Comparison of ENCODE assay signal across 19 cellular contexts in the genomic region with DNA sequence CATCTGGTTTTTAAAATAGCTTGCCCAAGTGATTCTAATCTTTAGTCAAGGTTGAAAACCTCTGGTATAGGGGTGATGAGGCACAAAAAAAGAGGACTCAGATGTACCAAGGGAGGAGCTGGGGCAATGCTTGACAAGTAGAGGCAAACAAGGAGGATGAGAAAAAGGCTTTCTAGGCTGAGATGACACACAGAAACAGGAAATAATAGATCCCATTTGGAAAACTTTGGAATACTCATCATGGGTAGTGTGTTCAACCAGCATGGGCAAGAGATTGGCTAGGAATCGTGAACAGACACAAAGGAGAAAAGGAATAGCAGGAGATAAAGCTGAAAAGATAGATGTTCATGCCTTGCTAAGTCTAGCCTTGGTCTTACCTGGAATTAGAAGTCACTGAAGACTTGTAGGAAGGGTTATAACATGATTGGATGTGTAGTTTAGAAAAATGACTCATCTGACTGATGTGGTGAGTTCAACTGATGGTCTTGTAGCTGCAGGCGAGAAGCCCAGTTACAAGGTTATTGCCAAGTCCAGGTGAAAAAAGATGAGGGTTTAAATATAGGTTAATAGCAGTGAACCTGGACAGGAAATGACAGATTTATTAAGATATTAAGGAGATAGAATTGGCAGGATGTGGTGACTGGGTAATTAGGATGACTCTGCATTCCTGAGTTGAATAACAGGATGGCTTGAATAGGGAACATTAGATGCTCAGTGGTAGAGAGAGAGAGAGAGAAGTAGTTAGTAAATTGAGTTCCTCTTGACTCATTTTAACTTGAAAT.
DNase-seq lines count a peak whose midpoint lies in the region; ATAC-seq and TF ChIP-seq lines count a peak whose summit lies in the region.
"Had no signal": no experiment of that assay in that cellular context is flagged by ENCODE, and none has a peak within 500 bp of the region (broad histone marks: within the 10 kb centered on the region; RNA-seq: fewer than 3 reads in every experiment).

No MANE protein-coding gene starts in this region.

- H3K27me3 ChIP-seq in BJ (ENCODE audit: control insufficient read depth, insufficient read depth, low read length) (no peaks in the 10 kb centered on the region), HCT116 (ENCODE audit: insufficient read depth, low read length) (no peaks in the 10 kb centered on the region), stomach (no peaks in the 10 kb centered on the region)
- H3K27me3 ChIP-seq: upper lobe of right lung had no signal

- H3K79me2 ChIP-seq in HCT116 (ENCODE audit: insufficient read depth, low read length) = no peaks in the 10 kb centered on the region

- no peak for TF ChIP-seq CTCF in BJ (IDR thresholded peaks at IDR 0.05; ENCODE audit: insufficient read depth, low read depth, low read length)
- no peak for TF ChIP-seq CTCF in HCT116 (IDR thresholded peaks at IDR 0.05 in 2 of 3, conservative IDR thresholded peaks at IDR 0.05 in 1 of 3; ENCODE audit: borderline replicate concordance in 1 of 3, insufficient read depth in 1 of 3, low read depth in 2 of 3, low read length in 2 of 3)
- TF ChIP-seq CTCF in foreskin fibroblast (IDR thresholded peaks at IDR 0.05; ENCODE audit: low read depth, low read length) = no peak
- TF ChIP-seq CTCF in stomach (IDR thresholded peaks at IDR 0.05) = no peak

- H3K36me3 ChIP-seq in BJ (ENCODE audit: control insufficient read depth, insufficient read depth, low read length) (no peaks in the 10 kb centered on the region), HCT116 (ENCODE audit: control insufficient read depth in 1 of 2, insufficient read depth in 2 of 2, low read length in 2 of 2) (no peaks in the 10 kb centered on the region), stomach (peaks cover 0 to 16% (median 11%) of the 10 kb centered on the region in 4 donors)

- DNase-seq in BJ (ENCODE audit: low read depth) (peak; percentile 30), HCT116 (ENCODE audit: low read depth, low spot score) (no peak), foreskin fibroblast (peak; percentile 18 to 21), sciatic nerve (ENCODE audit: low spot score) (no peak), iPS-NIHi7 (ENCODE audit: extremely low spot score) (no peak), stomach (no peak)
- DNase-seq in activated CD4-positive, alpha-beta T cell treated with anti-CD3 and anti-CD28 coated beads, Interleukin-2, amount 50 U/mL, for 48 hours = no peak
- DNase-seq: activated CD4-positive, alpha-beta T cell treated with anti-CD3 and anti-CD28 coated beads for 1 hour; activated naive CD8-positive, alpha-beta T cell treated with anti-CD3 and anti-CD28 coated beads, Interleukin-2, amount 50 U/mL, for 24 hours; activated T-cell treated with anti-CD3 and anti-CD28 coated beads, Interleukin-2, amount 50 U/mL, for 24 hours; C1 segment of cervical spinal cord; left cardiac atrium; naive thymus-derived CD8-positive, alpha-beta T cell; NCI-H2227 treated with DMSO at 0.1 percent for 48 hours; stimulated activated CD4-positive, alpha-beta T cell treated with anti-CD3 and anti-CD28 coated beads, Interleukin-2, amount 100 ng/mL, for 48 hours; upper lobe of right lung had no signal

- H3K9ac ChIP-seq in HCT116 (ENCODE audit: low read length) = no peak overlapping the region

- H3K4me2 ChIP-seq in HCT116 (ENCODE audit: low read length) = peak overlapping the region; percentile 10; the same call in 1 of the 2 replicates
- H3K4me2 ChIP-seq: PC-9 had no signal

- no peak overlapping the region for H2AFZ ChIP-seq in HCT116 (ENCODE audit: low read depth, low read length, poor library complexity, severe bottlenecking)
- H2AFZ ChIP-seq: PC-9 had no signal

- no peaks in the 10 kb centered on the region for H4K20me1 ChIP-seq in HCT116 (ENCODE audit: insufficient read depth)

- H3K27ac ChIP-seq in HCT116 (ENCODE audit: low read depth, low read length) (no peak overlapping the region), stomach (no peak overlapping the region)
- H3K27ac ChIP-seq: PC-9, upper lobe of right lung had no signal

- CTCF ChIA-PET in BJ (lab: Yijun Ruan, JAX) = no interaction called here
- CTCF ChIA-PET in HCT116 (lab: Charles Lee) = no interaction called here

- BruUV-seq in HCT116 (replicated peaks; lab: Mats Ljungman, UMichigan) = no TSS peak

- intact Hi-C loops in HCT116 (cut with micrococcal nuclease) = no loop called here
- intact Hi-C loops in sciatic nerve (cut with DNase I) = no loop called here
- intact Hi-C loops in stomach (cut with DNase I; ENCODE audit: low total_unique reads) = no loop called here

- POLR2A ChIA-PET in BJ (lab: Charles Lee) = no interaction called here
- POLR2A ChIA-PET in HCT116 (lab: Charles Lee) = no interaction called here

- peaks cover 0 to 6% of the 10 kb centered on the region in 2 experiments; a peak in 1 of 4 replicates for H3K4me1 ChIP-seq in HCT116 (ENCODE audit: control insufficient read depth in 1 of 2, insufficient read depth in 2 of 2, low read length in 2 of 2)
- H3K4me1 ChIP-seq in stomach = no peaks in the 10 kb centered on the region
- H3K4me1 ChIP-seq: upper lobe of right lung had no signal

- peaks cover 5% of the 10 kb centered on the region for H3K4me1 Mint-ChIP-seq in activated T-helper 17 cell treated with anti-CD3 and anti-CD28 coated beads, Interleukin-2, amount 50 U/mL, for 72 hours
- H3K4me1 Mint-ChIP-seq: naive thymus-derived CD8-positive, alpha-beta T cell had no signal

- no peak overlapping the region for H3K4me3 Mint-ChIP-seq in activated T-helper 17 cell treated with anti-CD3 and anti-CD28 coated beads, Interleukin-2, amount 50 U/mL, for 72 hours
- H3K4me3 Mint-ChIP-seq: activated naive CD8-positive, alpha-beta T cell treated with anti-CD3 and anti-CD28 coated beads, Interleukin-2, amount 50 U/mL, for 24 hours; activated T-cell treated with anti-CD3 and anti-CD28 coated beads, Interleukin-2, amount 50 U/mL, for 24 hours; naive thymus-derived CD8-positive, alpha-beta T cell; T-helper 1 cell treated with Interleukin-12 subunit alpha and Interleukin-12 subunit beta and Interleukin-4 antibody, amounts not matched to agents 30 μg/mL and 1 μg/mL, for 36 hours had no signal

- no peak overlapping the region for H3K27ac Mint-ChIP-seq in activated T-helper 17 cell treated with anti-CD3 and anti-CD28 coated beads, Interleukin-2, amount 50 U/mL, for 72 hours
- H3K27ac Mint-ChIP-seq: activated naive CD8-positive, alpha-beta T cell treated with anti-CD3 and anti-CD28 coated beads, Interleukin-2, amount 50 U/mL, for 24 hours; activated T-cell treated with anti-CD3 and anti-CD28 coated beads, Interleukin-2, amount 50 U/mL, for 24 hours; naive thymus-derived CD8-positive, alpha-beta T cell; T-helper 1 cell treated with Interleukin-12 subunit alpha and Interleukin-12 subunit beta and Interleukin-4 antibody, amounts not matched to agents 30 μg/mL and 1 μg/mL, for 36 hours had no signal

- H3K9me2 ChIP-seq in HCT116 (ENCODE audit: insufficient read depth) = no peaks in the 10 kb centered on the region

- no peak for TF ChIP-seq EP300 in stomach (IDR thresholded peaks at IDR 0.05)

- TF ChIP-seq RAD21 in HCT116 (IDR thresholded peaks at IDR 0.05; ENCODE audit: low read depth) = no peak

- WGBS in stomach, 5 donors = 80 to 98% (median 92%) methylated on average over 2 of the region's 2 CpGs

- H3K27me3 Mint-ChIP-seq in activated T-helper 17 cell treated with anti-CD3 and anti-CD28 coated beads, Interleukin-2, amount 50 U/mL, for 72 hours = no peaks in the 10 kb centered on the region
- H3K27me3 Mint-ChIP-seq: activated naive CD8-positive, alpha-beta T cell treated with anti-CD3 and anti-CD28 coated beads, Interleukin-2, amount 50 U/mL, for 24 hours; activated T-cell treated with anti-CD3 and anti-CD28 coated beads, Interleukin-2, amount 50 U/mL, for 24 hours; naive thymus-derived CD8-positive, alpha-beta T cell had no signal

- no peak for TF ChIP-seq POLR2A in HCT116 (IDR thresholded peaks at IDR 0.05; ENCODE audit: borderline replicate concordance, extremely low read depth, insufficient read depth, insufficient read length)
- no peak for TF ChIP-seq POLR2A in stomach (IDR thresholded peaks at IDR 0.05)

- H3K9me3 ChIP-seq in HCT116 (ENCODE audit: control insufficient read depth in 1 of 2, insufficient read depth in 1 of 2, low read depth in 1 of 2, low read length in 2 of 2) = no peaks in the 10 kb centered on the region
- no peaks in the 10 kb centered on the region for H3K9me3 ChIP-seq in stomach
- H3K9me3 ChIP-seq: upper lobe of right lung had no signal

- peaks cover 34% of the 10 kb centered on the region for H3K36me3 Mint-ChIP-seq in activated T-helper 17 cell treated with anti-CD3 and anti-CD28 coated beads, Interleukin-2, amount 50 U/mL, for 72 hours (ENCODE audit: low read depth)

- RAD21 ChIA-PET in HCT116 (lab: Charles Lee; ENCODE audit: low non-redundant PET in 1 of 2, low total read pairs in 2 of 2, uncharacterized antibody in 2 of 2, unreplicated experiment in 2 of 2) = interaction anchor here in 1 of 2 experiments (0.7 kb wide), 1 partner anchor 416 kb away, joined by 3 read pairs; no protein-coding TSS in a partner anchor

- H3K9me3 Mint-ChIP-seq in activated T-helper 17 cell treated with anti-CD3 and anti-CD28 coated beads, Interleukin-2, amount 50 U/mL, for 72 hours = peaks cover 3% of the 10 kb centered on the region
- H3K9me3 Mint-ChIP-seq: T-helper 1 cell treated with Interleukin-12 subunit alpha and Interleukin-12 subunit beta and Interleukin-4 antibody, amounts not matched to agents 30 μg/mL and 1 μg/mL, for 36 hours had no signal

- H3K4me3 ChIP-seq in BJ (ENCODE audit: low read depth, low read length) (no peak overlapping the region), HCT116 (replicated peaks in 1 of 2; ENCODE audit: low read depth in 1 of 2, low read length in 2 of 2) (no peak overlapping the region), foreskin fibroblast (ENCODE audit: low read depth in 1 of 2, low read length in 2 of 2) (no peak overlapping the region), stomach (no peak overlapping the region)
- H3K4me3 ChIP-seq: PC-9, upper lobe of right lung had no signal

- ATAC-seq in HCT116 = peak; percentile 67
- ATAC-seq in activated T-helper 17 cell treated with anti-CD3 and anti-CD28 coated beads, Interleukin-2, amount 50 U/mL, for 72 hours (replicated peaks) = peak; percentile 56
- ATAC-seq in sciatic nerve = no peak
- ATAC-seq: activated naive CD8-positive, alpha-beta T cell treated with anti-CD3 and anti-CD28 coated beads, Interleukin-2, amount 50 U/mL, for 24 hours; left cardiac atrium; naive thymus-derived CD8-positive, alpha-beta T cell; upper lobe of right lung had no signal

TF ChIP-seq in HCT116, 20 proteins besides CTCF, POLR2A, EP300 and RAD21:
- TF ChIP-seq EZH2phosphoT487 (IDR thresholded peaks at IDR 0.05; ENCODE audit: borderline replicate concordance) (no peak), JUND (IDR thresholded peaks at IDR 0.05) (no peak)

Comparison
In these comparisons a context has a peak if more than half of its experiments do, and no peak if none do; other contexts are left out.
1. DNase-seq: peak in BJ (single experiment) and foreskin fibroblast (2 of 2); none in HCT116 (single experiment), activated CD4-positive, alpha-beta T cell treated with anti-CD3 and anti-CD28 coated beads, Interleukin-2, amount 50 U/mL, for 48 hours (0 of 2), sciatic nerve (single experiment), iPS-NIHi7 (single experiment) and stomach (single experiment).